Comparison of ENCODE assay signal across 13 cellular contexts in genomic region chr3:183812746-183813445, GRCh38. TPM values are rescaled to one million over a fixed set of nuclear protein-coding genes. Genes with fewer than 3 reads are reported as not detected.
DNase-seq lines count a peak whose midpoint lies in the region; ATAC-seq and TF ChIP-seq lines count a peak whose summit lies in the region.
"Had no signal": no experiment of that assay in that cellular context is flagged by ENCODE, and none has a peak within 500 bp of the region (broad histone marks: within the 10 kb centered on the region; RNA-seq: fewer than 3 reads in every experiment).

No MANE protein-coding gene starts in this region.

- no peak for TF ChIP-seq POLR2A in suprapubic skin (IDR thresholded peaks at IDR 0.05)

- H3K27ac ChIP-seq in suprapubic skin, result no peak overlapping the region

- ATAC-seq in stimulated activated naive CD8-positive, alpha-beta T cell treated with anti-CD3 and anti-CD28 coated beads, Interleukin-15, amount 100 ng/mL, for 72 hours, result no peak
- ATAC-seq in stimulated activated naive CD8-positive, alpha-beta T cell treated with anti-CD3 and anti-CD28 coated beads, Interleukin-15, Interleukin-2, amounts not matched to agents 100 U/mL and 50 U/mL, for 24 hours, result no peak
- ATAC-seq in activated CD8-positive, alpha-beta T cell treated with anti-CD3 and anti-CD28 coated beads, Interleukin-2, amount 10 ng/mL, durations not matched to agents 7 days and 5 days, result no peak
- ATAC-seq in HG03460 (IDR thresholded peaks at IDR 0.05; ENCODE audit: unreplicated experiment), result no peak
- no peak for ATAC-seq in HG03139 (IDR thresholded peaks at IDR 0.05; ENCODE audit: unreplicated experiment)
- ATAC-seq: natural killer cell treated with Interleukin-12 subunit alpha and Interleukin-12 subunit beta and Interleukin-15 and Interleukin-18, amount 100 ng/mL, for 72 hours had no signal

- CTCF ChIA-PET in activated CD8-positive, alpha-beta T cell treated with anti-CD3 and anti-CD28 coated beads, Interleukin-2, amount 10 ng/mL, durations not matched to agents 7 days and 5 days (lab: Charles Lee), result interaction anchor here (0.6 kb wide), 1 partner anchor 83 kb away, joined by 3 read pairs; no protein-coding TSS in a partner anchor

- H3K4me1 ChIP-seq in suprapubic skin, result peaks cover 11% of the 10 kb centered on the region
- H3K4me1 ChIP-seq: BE2C had no signal

- H3K36me3 ChIP-seq in suprapubic skin (peaks cover 53% of the 10 kb centered on the region), MG63 (peaks cover 75% of the 10 kb centered on the region)

- no peak overlapping the region for H3K4me3 Mint-ChIP-seq in stimulated activated naive CD8-positive, alpha-beta T cell treated with anti-CD3 and anti-CD28 coated beads, Interleukin-15, amount 100 ng/mL, for 72 hours
- no peak overlapping the region for H3K4me3 Mint-ChIP-seq in activated CD8-positive, alpha-beta T cell treated with anti-CD3 and anti-CD28 coated beads, Interleukin-2, amount 10 ng/mL, durations not matched to agents 7 days and 5 days
- H3K4me3 Mint-ChIP-seq: activated CD4-positive, alpha-beta T cell treated with anti-CD3 and anti-CD28 coated beads, Interleukin-2, amount 10 ng/mL, durations not matched to agents 24 days and 14 days; natural killer cell treated with Interleukin-12 subunit alpha and Interleukin-12 subunit beta and Interleukin-15 and Interleukin-18, amount 100 ng/mL, for 72 hours had no signal

- H3K27me3 Mint-ChIP-seq in stimulated activated naive CD8-positive, alpha-beta T cell treated with anti-CD3 and anti-CD28 coated beads, Interleukin-15, amount 100 ng/mL, for 72 hours, result no peaks in the 10 kb centered on the region
- no peaks in the 10 kb centered on the region for H3K27me3 Mint-ChIP-seq in activated CD8-positive, alpha-beta T cell treated with anti-CD3 and anti-CD28 coated beads, Interleukin-2, amount 10 ng/mL, durations not matched to agents 7 days and 5 days (ENCODE audit: low read depth)
- H3K27me3 Mint-ChIP-seq: activated CD4-positive, alpha-beta T cell treated with anti-CD3 and anti-CD28 coated beads, Interleukin-2, amount 10 ng/mL, durations not matched to agents 24 days and 14 days; natural killer cell treated with Interleukin-12 subunit alpha and Interleukin-12 subunit beta and Interleukin-15 and Interleukin-18, amount 100 ng/mL, for 72 hours had no signal

- TF ChIP-seq CTCF in suprapubic skin (IDR thresholded peaks at IDR 0.05), result no peak

- DNase-seq in stimulated activated naive CD8-positive, alpha-beta T cell treated with anti-CD3 and anti-CD28 coated beads, Interleukin-15, amount 100 ng/mL, for 72 hours, result no peak
- DNase-seq in stimulated activated naive CD8-positive, alpha-beta T cell treated with anti-CD3 and anti-CD28 coated beads, Interleukin-15, Interleukin-2, amounts not matched to agents 100 U/mL and 50 U/mL, for 24 hours, result no peak
- DNase-seq in activated CD8-positive, alpha-beta T cell treated with anti-CD3 and anti-CD28 coated beads, Interleukin-2, amount 10 ng/mL, durations not matched to agents 7 days and 5 days, result no peak
- DNase-seq in inferior parietal cortex (ENCODE audit: extremely low spot score), result peak; percentile 78
- no peak for DNase-seq in suprapubic skin (ENCODE audit: low spot score in 2 of 2)
- no peak for DNase-seq in MG63
- DNase-seq: activated CD4-positive, alpha-beta T cell treated with anti-CD3 and anti-CD28 coated beads, Interleukin-2, amount 10 ng/mL, durations not matched to agents 24 days and 14 days; BE2C; NCI-H748 treated with DMSO at 0.1 percent for 48 hours; SK-N-SH had no signal

- peaks cover 39% of the 10 kb centered on the region for H3K36me3 Mint-ChIP-seq in activated CD8-positive, alpha-beta T cell treated with anti-CD3 and anti-CD28 coated beads, Interleukin-2, amount 10 ng/mL, durations not matched to agents 7 days and 5 days (ENCODE audit: low read depth)

- peak overlapping the region; percentile 14 to 68 for H3K27ac Mint-ChIP-seq in stimulated activated naive CD8-positive, alpha-beta T cell treated with anti-CD3 and anti-CD28 coated beads, Interleukin-15, amount 100 ng/mL, for 72 hours
- H3K27ac Mint-ChIP-seq in activated CD8-positive, alpha-beta T cell treated with anti-CD3 and anti-CD28 coated beads, Interleukin-2, amount 10 ng/mL, durations not matched to agents 7 days and 5 days, result peak overlapping the region; percentile 32
- H3K27ac Mint-ChIP-seq: activated CD4-positive, alpha-beta T cell treated with anti-CD3 and anti-CD28 coated beads, Interleukin-2, amount 10 ng/mL, durations not matched to agents 24 days and 14 days; natural killer cell treated with Interleukin-12 subunit alpha and Interleukin-12 subunit beta and Interleukin-15 and Interleukin-18, amount 100 ng/mL, for 72 hours had no signal

- H3K4me3 ChIP-seq in suprapubic skin (no peak overlapping the region), MG63 (no peak overlapping the region)

- 45% methylated on average over 7 of the region's 8 CpGs for WGBS in suprapubic skin

- H3K9me3 ChIP-seq in suprapubic skin, result no peaks in the 10 kb centered on the region
- H3K9me3 ChIP-seq in MG63, result no peaks in the 10 kb centered on the region
- H3K9me3 ChIP-seq: BE2C, SK-N-SH had no signal

- peaks cover 25% of the 10 kb centered on the region for H3K4me1 Mint-ChIP-seq in stimulated activated naive CD8-positive, alpha-beta T cell treated with anti-CD3 and anti-CD28 coated beads, Interleukin-15, amount 100 ng/mL, for 72 hours
- H3K4me1 Mint-ChIP-seq in activated CD8-positive, alpha-beta T cell treated with anti-CD3 and anti-CD28 coated beads, Interleukin-2, amount 10 ng/mL, durations not matched to agents 7 days and 5 days (ENCODE audit: low read depth), result peaks cover 5% of the 10 kb centered on the region

- no peaks in the 10 kb centered on the region for H3K27me3 ChIP-seq in suprapubic skin
- H3K27me3 ChIP-seq in MG63, result no peaks in the 10 kb centered on the region
- H3K27me3 ChIP-seq: BE2C had no signal

- no peak for TF ChIP-seq EP300 in suprapubic skin (IDR thresholded peaks at IDR 0.05)

- POLR2A ChIA-PET in activated CD8-positive, alpha-beta T cell treated with anti-CD3 and anti-CD28 coated beads, Interleukin-2, amount 10 ng/mL, durations not matched to agents 7 days and 5 days (lab: Charles Lee), result interaction anchor here (0.7 kb wide), 1 partner anchor 66 kb away, joined by 4 read pairs; no protein-coding TSS in a partner anchor

- H3K9me3 Mint-ChIP-seq in stimulated activated naive CD8-positive, alpha-beta T cell treated with anti-CD3 and anti-CD28 coated beads, Interleukin-15, amount 100 ng/mL, for 72 hours, result no peaks in the 10 kb centered on the region
- no peaks in the 10 kb centered on the region for H3K9me3 Mint-ChIP-seq in activated CD8-positive, alpha-beta T cell treated with anti-CD3 and anti-CD28 coated beads, Interleukin-2, amount 10 ng/mL, durations not matched to agents 7 days and 5 days (ENCODE audit: insufficient read depth)
- H3K9me3 Mint-ChIP-seq: activated CD4-positive, alpha-beta T cell treated with anti-CD3 and anti-CD28 coated beads, Interleukin-2, amount 10 ng/mL, durations not matched to agents 24 days and 14 days; natural killer cell treated with Interleukin-12 subunit alpha and Interleukin-12 subunit beta and Interleukin-15 and Interleukin-18, amount 100 ng/mL, for 72 hours had no signal

RNA-seq across cellular contexts. Expression of gene MAP6D1, which starts 12.5 kb away (rescaled TPM):
- total RNA-seq in activated CD8-positive, alpha-beta T cell treated with anti-CD3 and anti-CD28 coated beads, Interleukin-2, amount 10 ng/mL, durations not matched to agents 7 days and 5 days, result under 1 TPM; 0.90 to 0.91 TPM
- 1 to 10 TPM; 4.7 to 7.9 (median 5.7) TPM for total RNA-seq in suprapubic skin
- total RNA-seq in MG63 (2014; rRNA removed; shearing (Covaris generic); ENCODE audit: low replicate concordance), result 3.1 TPM in 1 of 2 replicates, not detected in the other
